ENCODE assay signal across 1 cellular context in the genomic region with DNA sequence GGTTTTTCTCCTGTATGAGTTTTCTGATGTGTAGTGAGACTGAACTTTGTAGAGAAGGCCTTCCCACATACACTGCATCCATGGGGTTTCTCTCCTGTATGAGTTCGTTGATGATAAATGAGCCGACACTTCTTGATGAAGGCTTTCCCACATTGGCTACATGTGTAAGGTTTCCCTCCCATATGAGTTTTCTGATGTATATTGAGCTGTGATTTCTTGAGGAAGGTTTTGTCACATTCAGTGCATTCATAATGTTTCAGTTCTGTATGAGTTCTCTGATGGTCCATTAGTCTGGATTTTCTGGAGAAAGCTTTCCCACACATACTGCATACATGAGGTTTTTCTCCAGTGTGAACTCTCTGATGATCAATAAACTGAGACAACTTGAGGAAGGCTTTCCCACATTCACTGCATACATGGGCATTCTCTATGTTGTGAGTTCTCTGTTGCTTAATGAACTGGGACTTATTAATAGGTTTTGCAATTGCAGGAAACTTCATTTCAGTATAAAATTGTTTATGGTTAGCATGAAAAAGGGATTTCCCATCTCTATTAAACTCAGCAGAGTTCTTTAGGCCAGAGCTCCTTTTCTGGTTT.
TF ChIP-seq lines count a peak whose summit lies in the region.

No MANE protein-coding gene starts in this region.

TF ChIP-seq in liver, 16 proteins besides CTCF, POLR2A, EP300 and RAD21 (continued from another document):
- TF ChIP-seq, protein P1, sequence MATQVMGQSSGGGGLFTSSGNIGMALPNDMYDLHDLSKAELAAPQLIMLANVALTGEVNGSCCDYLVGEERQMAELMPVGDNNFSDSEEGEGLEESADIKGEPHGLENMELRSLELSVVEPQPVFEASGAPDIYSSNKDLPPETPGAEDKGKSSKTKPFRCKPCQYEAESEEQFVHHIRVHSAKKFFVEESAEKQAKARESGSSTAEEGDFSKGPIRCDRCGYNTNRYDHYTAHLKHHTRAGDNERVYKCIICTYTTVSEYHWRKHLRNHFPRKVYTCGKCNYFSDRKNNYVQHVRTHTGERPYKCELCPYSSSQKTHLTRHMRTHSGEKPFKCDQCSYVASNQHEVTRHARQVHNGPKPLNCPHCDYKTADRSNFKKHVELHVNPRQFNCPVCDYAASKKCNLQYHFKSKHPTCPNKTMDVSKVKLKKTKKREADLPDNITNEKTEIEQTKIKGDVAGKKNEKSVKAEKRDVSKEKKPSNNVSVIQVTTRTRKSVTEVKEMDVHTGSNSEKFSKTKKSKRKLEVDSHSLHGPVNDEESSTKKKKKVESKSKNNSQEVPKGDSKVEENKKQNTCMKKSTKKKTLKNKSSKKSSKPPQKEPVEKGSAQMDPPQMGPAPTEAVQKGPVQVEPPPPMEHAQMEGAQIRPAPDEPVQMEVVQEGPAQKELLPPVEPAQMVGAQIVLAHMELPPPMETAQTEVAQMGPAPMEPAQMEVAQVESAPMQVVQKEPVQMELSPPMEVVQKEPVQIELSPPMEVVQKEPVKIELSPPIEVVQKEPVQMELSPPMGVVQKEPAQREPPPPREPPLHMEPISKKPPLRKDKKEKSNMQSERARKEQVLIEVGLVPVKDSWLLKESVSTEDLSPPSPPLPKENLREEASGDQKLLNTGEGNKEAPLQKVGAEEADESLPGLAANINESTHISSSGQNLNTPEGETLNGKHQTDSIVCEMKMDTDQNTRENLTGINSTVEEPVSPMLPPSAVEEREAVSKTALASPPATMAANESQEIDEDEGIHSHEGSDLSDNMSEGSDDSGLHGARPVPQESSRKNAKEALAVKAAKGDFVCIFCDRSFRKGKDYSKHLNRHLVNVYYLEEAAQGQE (IDR thresholded peaks at IDR 0.05), result no peak
- no peak for TF ChIP-seq EGR1 (IDR thresholded peaks at IDR 0.05; ENCODE audit: low read depth in 2 of 2)
- no peak for TF ChIP-seq HNF4A (conservative IDR thresholded peaks at IDR 0.05)
- no peak for TF ChIP-seq HNF4G (IDR thresholded peaks at IDR 0.05)
- TF ChIP-seq, protein P2, sequence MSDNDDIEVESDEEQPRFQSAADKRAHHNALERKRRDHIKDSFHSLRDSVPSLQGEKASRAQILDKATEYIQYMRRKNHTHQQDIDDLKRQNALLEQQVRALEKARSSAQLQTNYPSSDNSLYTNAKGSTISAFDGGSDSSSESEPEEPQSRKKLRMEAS (IDR thresholded peaks at IDR 0.05), result no peak
- TF ChIP-seq JUND (IDR thresholded peaks at IDR 0.05), result no peak
- TF ChIP-seq RXRA (IDR thresholded peaks at IDR 0.05), result no peak
- no peak for TF ChIP-seq FOXA1 (IDR thresholded peaks at IDR 0.05)
- TF ChIP-seq GABPA (IDR thresholded peaks at IDR 0.05 in 1 of 2, conservative IDR thresholded peaks at IDR 0.05 in 1 of 2), result no peak
- TF ChIP-seq YY1 (IDR thresholded peaks at IDR 0.05), result no peak
- TF ChIP-seq, protein P3, sequence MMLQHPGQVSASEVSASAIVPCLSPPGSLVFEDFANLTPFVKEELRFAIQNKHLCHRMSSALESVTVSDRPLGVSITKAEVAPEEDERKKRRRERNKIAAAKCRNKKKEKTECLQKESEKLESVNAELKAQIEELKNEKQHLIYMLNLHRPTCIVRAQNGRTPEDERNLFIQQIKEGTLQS (IDR thresholded peaks at IDR 0.05), result no peak
- no peak for TF ChIP-seq TAF1 (conservative IDR thresholded peaks at IDR 0.05)
TF ChIP-seq in liver: peak in this region for 0.
